38 cellular contexts compared by ENCODE assay signal in genomic region chr9:91210318-91210717, GRCh38.
DNase-seq lines count a peak whose midpoint lies in the region; ATAC-seq, FAIRE-seq and TF ChIP-seq lines count a peak whose summit lies in the region.
"Had no signal": no experiment of that assay in that cellular context is flagged by ENCODE, and none has a peak within 500 bp of the region (broad histone marks: within the 10 kb centered on the region; RNA-seq: fewer than 3 reads in every experiment).

No MANE protein-coding gene starts in this region.

- intact Hi-C loops in activated CD4-positive, alpha-beta memory T cell treated with anti-CD3 and anti-CD28 coated beads for 36 hours (cut with micrococcal nuclease): loop anchor here (5.0 kb wide), 1 partner anchor 62 kb away; no protein-coding TSS in a partner anchor
- intact Hi-C loops in pancreas (cut with DNase I) (no loop called here), prostate gland (cut with DNase I) (no loop called here)

- no peaks in the 10 kb centered on the region for H3K36me3 ChIP-seq in pancreas
- H3K36me3 ChIP-seq in prostate gland: no peaks in the 10 kb centered on the region
- no peaks in the 10 kb centered on the region for H3K36me3 ChIP-seq in CD8-positive, alpha-beta memory T cell (ENCODE audit: insufficient read depth, low read length)
- H3K36me3 ChIP-seq: adrenal gland, MG63, thoracic aorta, uterus had no signal

- no peaks in the 10 kb centered on the region for H3K9me3 Mint-ChIP-seq in activated CD4-positive, alpha-beta memory T cell treated with anti-CD3 and anti-CD28 coated beads for 36 hours
- H3K9me3 Mint-ChIP-seq in activated CD4-positive, alpha-beta memory T cell treated with anti-CD3 and anti-CD28 coated beads, Interleukin-2, amount 10 ng/mL, durations not matched to agents 7 days and 5 days: peaks cover 11% of the 10 kb centered on the region
- no peaks in the 10 kb centered on the region for H3K9me3 Mint-ChIP-seq in activated naive CD8-positive, alpha-beta T cell (ENCODE audit: low read depth)
- H3K9me3 Mint-ChIP-seq in CD8-positive, alpha-beta memory T cell: no peaks in the 10 kb centered on the region
- H3K9me3 Mint-ChIP-seq: CD4-positive, CD25-positive, alpha-beta regulatory T cell had no signal

- H3K4me3 Mint-ChIP-seq in activated CD4-positive, alpha-beta memory T cell treated with anti-CD3 and anti-CD28 coated beads for 36 hours: no peak overlapping the region
- no peak overlapping the region for H3K4me3 Mint-ChIP-seq in activated CD4-positive, alpha-beta memory T cell treated with anti-CD3 and anti-CD28 coated beads, Interleukin-2, amount 10 ng/mL, durations not matched to agents 7 days and 5 days
- no peak overlapping the region for H3K4me3 Mint-ChIP-seq in activated naive CD8-positive, alpha-beta T cell
- H3K4me3 Mint-ChIP-seq in CD8-positive, alpha-beta memory T cell: no peak overlapping the region
- H3K4me3 Mint-ChIP-seq: brain; CD4-positive, CD25-positive, alpha-beta regulatory T cell; naive thymus-derived CD4-positive, alpha-beta T cell; WTC11 had no signal

- POLR2A ChIA-PET in activated CD4-positive, alpha-beta memory T cell treated with anti-CD3 and anti-CD28 coated beads for 36 hours (lab: Charles Lee): interaction anchor here (0.5 to 2.2 kb wide), 6 partner anchors 18 to 152 kb away, joined by 3 to 8 read pairs (median 3); no protein-coding TSS in a partner anchor
- POLR2A ChIA-PET in activated CD4-positive, alpha-beta memory T cell treated with anti-CD3 and anti-CD28 coated beads, Interleukin-2, amount 10 ng/mL, durations not matched to agents 7 days and 5 days (lab: Charles Lee): interaction anchor here (0.6 to 4.5 kb wide), 5 partner anchors 18 to 214 kb away, joined by 3 to 36 read pairs (median 4); partner anchors contain the start of gene NFIL3
- POLR2A ChIA-PET in CD8-positive, alpha-beta memory T cell (lab: Charles Lee): interaction anchor here (0.6 kb wide), 1 partner anchor 17 kb away, joined by 3 read pairs; no protein-coding TSS in a partner anchor

- CTCF ChIA-PET in activated CD4-positive, alpha-beta memory T cell treated with anti-CD3 and anti-CD28 coated beads for 36 hours (lab: Charles Lee): interaction anchor here (0.9 kb wide), 1 partner anchor 295 kb away, joined by 3 read pairs; no protein-coding TSS in a partner anchor
- CTCF ChIA-PET in activated CD4-positive, alpha-beta memory T cell treated with anti-CD3 and anti-CD28 coated beads, Interleukin-2, amount 10 ng/mL, durations not matched to agents 7 days and 5 days (lab: Charles Lee): no interaction called here
- CTCF ChIA-PET in CD8-positive, alpha-beta memory T cell (lab: Charles Lee): interaction anchor here (1.0 kb wide), 1 partner anchor 173 kb away, joined by 3 read pairs; no protein-coding TSS in a partner anchor

- ATAC-seq in pancreas: peak in 2 of 4 donors; percentile 4 to 8
- ATAC-seq: naive thymus-derived CD4-positive, alpha-beta T cell; Right ventricle myocardium inferior; WTC11 had no signal

- no peak overlapping the region for H3K4me3 ChIP-seq in fibroblast of mammary gland (ENCODE audit: control insufficient read depth, low read depth, low read length)
- no peak overlapping the region for H3K4me3 ChIP-seq in pancreas
- no peak overlapping the region for H3K4me3 ChIP-seq in prostate gland
- H3K4me3 ChIP-seq in CD8-positive, alpha-beta memory T cell (ENCODE audit: low read length): no peak overlapping the region
- H3K4me3 ChIP-seq: adrenal gland, MG63, PC-9, skin epidermis, thoracic aorta, uterus had no signal

- DNase-seq in activated CD4-positive, alpha-beta memory T cell treated with anti-CD3 and anti-CD28 coated beads for 36 hours: no peak
- DNase-seq in activated CD4-positive, alpha-beta memory T cell treated with anti-CD3 and anti-CD28 coated beads, Interleukin-2, amount 10 ng/mL, durations not matched to agents 7 days and 5 days: no peak
- DNase-seq in fibroblast of mammary gland (ENCODE audit: low read depth): peak; percentile 52
- no peak for DNase-seq in pancreas
- DNase-seq in prostate gland (ENCODE audit: low spot score): no peak
- DNase-seq in CD8-positive, alpha-beta memory T cell: no peak
- DNase-seq in NCI-H1417 (lab: John Stamatoyannopoulos, UW): no peak
- DNase-seq: activated CD8-positive, alpha-beta memory T cell treated with anti-CD3 and anti-CD28 coated beads, Interleukin-2, amount 50 U/mL, for 48 hours; activated effector memory CD4-positive, alpha-beta T cell treated with Interleukin-2 at 50 U/mL for 16 hours; CD4-positive, CD25-positive, alpha-beta regulatory T cell; cerebellar nuclear complex; DND-41; GF-D8; HCEC 1CT; MG63; midbrain; naive thymus-derived CD4-positive, alpha-beta T cell; NCI-H1417 treated with DMSO at 0.1 percent for 48 hours; NCI-H2029 treated with DMSO at 0.1 percent for 48 hours; NCI-H526; occipital lobe; PC-9; retina; SK-N-SH; stimulated activated naive CD4-positive, alpha-beta T cell treated with Interleukin-2 at 50 U/mL for 16 hours; uterus had no signal

- peaks cover 18% of the 10 kb centered on the region for H3K36me3 Mint-ChIP-seq in activated CD4-positive, alpha-beta memory T cell treated with anti-CD3 and anti-CD28 coated beads for 36 hours
- H3K36me3 Mint-ChIP-seq in activated CD4-positive, alpha-beta memory T cell treated with anti-CD3 and anti-CD28 coated beads, Interleukin-2, amount 10 ng/mL, durations not matched to agents 7 days and 5 days (ENCODE audit: low read depth): peaks cover 46% of the 10 kb centered on the region
- peaks cover 2% of the 10 kb centered on the region for H3K36me3 Mint-ChIP-seq in activated naive CD8-positive, alpha-beta T cell
- H3K36me3 Mint-ChIP-seq in CD8-positive, alpha-beta memory T cell: peaks cover 0 to 7% (median 2%) of the 10 kb centered on the region in 3 donors

- peaks cover 75% of the 10 kb centered on the region for H3K4me1 Mint-ChIP-seq in activated CD4-positive, alpha-beta memory T cell treated with anti-CD3 and anti-CD28 coated beads for 36 hours (ENCODE audit: low read depth)
- H3K4me1 Mint-ChIP-seq in activated CD4-positive, alpha-beta memory T cell treated with anti-CD3 and anti-CD28 coated beads, Interleukin-2, amount 10 ng/mL, durations not matched to agents 7 days and 5 days: peaks cover 55% of the 10 kb centered on the region
- H3K4me1 Mint-ChIP-seq in activated naive CD8-positive, alpha-beta T cell (ENCODE audit: low read depth): peaks cover 59% of the 10 kb centered on the region
- peaks cover 36 to 44% (median 41%) of the 10 kb centered on the region in 3 donors for H3K4me1 Mint-ChIP-seq in CD8-positive, alpha-beta memory T cell

- H3K4me1 ChIP-seq in pancreas (peaks cover 32 to 49% (median 47%) of the 10 kb centered on the region in 3 donors), prostate gland (replicated peaks) (no peaks in the 10 kb centered on the region)
- peaks cover 18% of the 10 kb centered on the region for H3K4me1 ChIP-seq in CD8-positive, alpha-beta memory T cell (ENCODE audit: insufficient read depth, low read length)
- H3K4me1 ChIP-seq: uterus had no signal

- H3K27me3 Mint-ChIP-seq in activated CD4-positive, alpha-beta memory T cell treated with anti-CD3 and anti-CD28 coated beads for 36 hours: no peaks in the 10 kb centered on the region
- no peaks in the 10 kb centered on the region for H3K27me3 Mint-ChIP-seq in activated CD4-positive, alpha-beta memory T cell treated with anti-CD3 and anti-CD28 coated beads, Interleukin-2, amount 10 ng/mL, durations not matched to agents 7 days and 5 days
- no peaks in the 10 kb centered on the region for H3K27me3 Mint-ChIP-seq in activated naive CD8-positive, alpha-beta T cell
- H3K27me3 Mint-ChIP-seq in CD8-positive, alpha-beta memory T cell: no peaks in the 10 kb centered on the region
- H3K27me3 Mint-ChIP-seq: naive thymus-derived CD4-positive, alpha-beta T cell had no signal

- H3K9me3 ChIP-seq in pancreas (no peaks in the 10 kb centered on the region), prostate gland (no peaks in the 10 kb centered on the region)
- no peaks in the 10 kb centered on the region for H3K9me3 ChIP-seq in CD8-positive, alpha-beta memory T cell (ENCODE audit: low read length)
- H3K9me3 ChIP-seq: adrenal gland, MG63, SK-N-SH, thoracic aorta, uterus had no signal

- WGBS in pancreas, 2 donors: 67 to 79% methylated on average over 6 of the region's 6 CpGs
- 92% methylated on average over 6 of the region's 6 CpGs for WGBS in prostate gland

- peak overlapping the region; percentile 98 for H3K27ac Mint-ChIP-seq in activated CD4-positive, alpha-beta memory T cell treated with anti-CD3 and anti-CD28 coated beads for 36 hours
- no peak overlapping the region for H3K27ac Mint-ChIP-seq in activated CD4-positive, alpha-beta memory T cell treated with anti-CD3 and anti-CD28 coated beads, Interleukin-2, amount 10 ng/mL, durations not matched to agents 7 days and 5 days
- H3K27ac Mint-ChIP-seq in activated naive CD8-positive, alpha-beta T cell: peak overlapping the region; percentile 73
- H3K27ac Mint-ChIP-seq in CD8-positive, alpha-beta memory T cell: no peak overlapping the region
- H3K27ac Mint-ChIP-seq: CD4-positive, CD25-positive, alpha-beta regulatory T cell; WTC11 had no signal

- TF ChIP-seq POLR2A in prostate gland (IDR thresholded peaks at IDR 0.05): no peak

- no peaks in the 10 kb centered on the region for H3K27me3 ChIP-seq in pancreas
- no peaks in the 10 kb centered on the region for H3K27me3 ChIP-seq in prostate gland (replicated peaks; ENCODE audit: insufficient read depth)
- H3K27me3 ChIP-seq in CD8-positive, alpha-beta memory T cell (ENCODE audit: insufficient read depth, low read length, poor library complexity, severe bottlenecking): no peaks in the 10 kb centered on the region
- H3K27me3 ChIP-seq: adrenal gland, MG63, uterus had no signal

- no peak for FAIRE-seq in pancreas (lab: Jason Lieb, UNC)
- FAIRE-seq: A204.1, keratinocyte had no signal

- H3K27ac ChIP-seq in pancreas (peak overlapping the region; percentile 15 to 90 (median 52)), prostate gland (no peak overlapping the region)
- H3K27ac ChIP-seq in CD8-positive, alpha-beta memory T cell (ENCODE audit: low read depth, low read length): no peak overlapping the region
- H3K27ac ChIP-seq: epithelial cell of prostate, HL-60, KMS-11, PC-9, skin epidermis, thoracic aorta had no signal

- TF ChIP-seq CTCF in fibroblast of mammary gland (conservative IDR thresholded peaks at IDR 0.05; ENCODE audit: control insufficient read depth, insufficient read depth, low read depth, low read length) (no peak), pancreas (IDR thresholded peaks at IDR 0.05) (no peak), prostate gland (IDR thresholded peaks at IDR 0.05) (no peak)

Comparison
In these comparisons a context has a peak if more than half of its experiments do, and no peak if none do; other contexts are left out.
1. H3K27ac Mint-ChIP-seq: peak in activated CD4-positive, alpha-beta memory T cell treated with anti-CD3 and anti-CD28 coated beads for 36 hours (single experiment) and activated naive CD8-positive, alpha-beta T cell (single experiment); none in activated CD4-positive, alpha-beta memory T cell treated with anti-CD3 and anti-CD28 coated beads, Interleukin-2, amount 10 ng/mL, durations not matched to agents 7 days and 5 days (single experiment) and CD8-positive, alpha-beta memory T cell (0 of 8).
2. H3K27ac ChIP-seq: peak in pancreas (4 of 4); none in prostate gland (0 of 2) and CD8-positive, alpha-beta memory T cell (single experiment).